1 cellular context compared by ENCODE assay signal in genomic region chr16:765488-765865, GRCh38.
TF ChIP-seq lines count a peak whose summit lies in the region.

No MANE protein-coding gene starts in this region.

TF ChIP-seq in HepG2, 621 proteins besides CTCF, POLR2A, EP300 and RAD21:
- TF ChIP-seq TAF1 (CRISPR knock-in tag; IDR thresholded peaks at IDR 0.05) = no peak
- TF ChIP-seq ZKSCAN8 (CRISPR knock-in tag; IDR thresholded peaks at IDR 0.05; ENCODE audit: borderline replicate concordance) = no peak
- no peak for TF ChIP-seq KLF12 (CRISPR knock-in tag; IDR thresholded peaks at IDR 0.05; ENCODE audit: borderline replicate concordance)
- TF ChIP-seq HIC2 (CRISPR knock-in tag; IDR thresholded peaks at IDR 0.05; ENCODE audit: low read depth) = no peak
- TF ChIP-seq ZNF512B (CRISPR knock-in tag; IDR thresholded peaks at IDR 0.05; ENCODE audit: borderline replicate concordance) = no peak
- TF ChIP-seq MXI1 (IDR thresholded peaks at IDR 0.05; ENCODE audit: borderline replicate concordance, low read depth, low read length) = no peak
- no peak for TF ChIP-seq FOXC1 (CRISPR knock-in tag; IDR thresholded peaks at IDR 0.05; ENCODE audit: borderline replicate concordance)
- TF ChIP-seq TBX3 (IDR thresholded peaks at IDR 0.05; ENCODE audit: borderline replicate concordance) = no peak
- no peak for TF ChIP-seq ZNF784 (CRISPR knock-in tag; IDR thresholded peaks at IDR 0.05; ENCODE audit: borderline replicate concordance)
- no peak for TF ChIP-seq DR1 (CRISPR knock-in tag; IDR thresholded peaks at IDR 0.05)
- TF ChIP-seq CERS6 (CRISPR knock-in tag; IDR thresholded peaks at IDR 0.05) = no peak
- no peak for TF ChIP-seq ZNF790 (CRISPR knock-in tag; IDR thresholded peaks at IDR 0.05; ENCODE audit: borderline replicate concordance)
- TF ChIP-seq GATA4 (IDR thresholded peaks at IDR 0.05; ENCODE audit: borderline replicate concordance, low read depth) = no peak
- no peak for TF ChIP-seq ELF3 (CRISPR knock-in tag; IDR thresholded peaks at IDR 0.05)
- no peak for TF ChIP-seq GABPA (IDR thresholded peaks at IDR 0.05; ENCODE audit: low read depth, low read length)
- TF ChIP-seq GABPA (CRISPR knock-in tag; IDR thresholded peaks at IDR 0.05; ENCODE audit: low read depth) = no peak
- no peak for TF ChIP-seq ZNF275 (CRISPR knock-in tag; IDR thresholded peaks at IDR 0.05; ENCODE audit: borderline replicate concordance)
- no peak for TF ChIP-seq TGIF2 (CRISPR knock-in tag; IDR thresholded peaks at IDR 0.05)
